Comparison of ENCODE assay signal across 15 cellular contexts in genomic region chr12:22110176-22110575, GRCh38.
DNase-seq lines count a peak whose midpoint lies in the region; ATAC-seq, FAIRE-seq and TF ChIP-seq lines count a peak whose summit lies in the region.
"Had no signal": no experiment of that assay in that cellular context is flagged by ENCODE, and none has a peak within 500 bp of the region (broad histone marks: within the 10 kb centered on the region; RNA-seq: fewer than 3 reads in every experiment).

No MANE protein-coding gene starts in this region.

- no peaks in the 10 kb centered on the region for H4K20me1 ChIP-seq in OCI-LY3 (ENCODE audit: insufficient read depth, low read length)

- no peaks in the 10 kb centered on the region for H3K4me1 ChIP-seq in OCI-LY3 (ENCODE audit: low read length)

- no peak overlapping the region for H3K4me2 ChIP-seq in OCI-LY3 (ENCODE audit: low read length)
- H3K4me2 ChIP-seq: KMS-11 had no signal

- ATAC-seq in activated CD8-positive, alpha-beta memory T cell treated with anti-CD3 and anti-CD28 coated beads, Interleukin-2, amount 10 ng/mL, durations not matched to agents 7 days and 5 days, result peak; percentile 55
- no peak for ATAC-seq in CD4-positive, alpha-beta T cell (ENCODE audit: poor library complexity)
- ATAC-seq in activated naive CD8-positive, alpha-beta T cell treated with anti-CD3 and anti-CD28 coated beads, Interleukin-2, amount 10 ng/mL, durations not matched to agents 7 days and 5 days (ENCODE audit: low read depth), result peak; percentile 36

- H2AFZ ChIP-seq in OCI-LY3 (ENCODE audit: low read depth, low read length), result 0 out of 2 replicates have a peak overlapping the region, but pooled peaks have one; percentile 4

- H3K4me1 Mint-ChIP-seq in activated CD8-positive, alpha-beta memory T cell treated with anti-CD3 and anti-CD28 coated beads, Interleukin-2, amount 10 ng/mL, durations not matched to agents 7 days and 5 days, result peaks cover 14% of the 10 kb centered on the region
- H3K4me1 Mint-ChIP-seq in CD4-positive, alpha-beta T cell (ENCODE audit: low read depth), result peaks cover 25% of the 10 kb centered on the region
- H3K4me1 Mint-ChIP-seq in activated naive CD8-positive, alpha-beta T cell treated with anti-CD3 and anti-CD28 coated beads, Interleukin-2, amount 10 ng/mL, durations not matched to agents 7 days and 5 days, result peaks cover 16% of the 10 kb centered on the region
- H3K4me1 Mint-ChIP-seq: H9 had no signal

- H3K27ac Mint-ChIP-seq in activated CD8-positive, alpha-beta memory T cell treated with anti-CD3 and anti-CD28 coated beads, Interleukin-2, amount 10 ng/mL, durations not matched to agents 7 days and 5 days, result peak overlapping the region; percentile 60
- H3K27ac Mint-ChIP-seq in CD4-positive, alpha-beta T cell, result peak overlapping the region; percentile 82
- peak overlapping the region; percentile 66 for H3K27ac Mint-ChIP-seq in activated naive CD8-positive, alpha-beta T cell treated with anti-CD3 and anti-CD28 coated beads, Interleukin-2, amount 10 ng/mL, durations not matched to agents 7 days and 5 days
- H3K27ac Mint-ChIP-seq: H9 had no signal

- no peaks in the 10 kb centered on the region for H3K36me3 ChIP-seq in OCI-LY3 (replicated peaks; ENCODE audit: low read depth, low read length)

- CTCF ChIA-PET in activated CD8-positive, alpha-beta memory T cell treated with anti-CD3 and anti-CD28 coated beads, Interleukin-2, amount 10 ng/mL, durations not matched to agents 7 days and 5 days (lab: Charles Lee), result interaction anchor here (1.1 to 1.4 kb wide), 2 partner anchors 9 to 50 kb away, joined by 3 read pairs; no protein-coding TSS in a partner anchor
- CTCF ChIA-PET in CD4-positive, alpha-beta T cell (lab: Charles Lee), result interaction anchor here (1.2 kb wide), 1 partner anchor 17 kb away, joined by 3 read pairs; no protein-coding TSS in a partner anchor

- peaks cover 3% of the 10 kb centered on the region for H3K9me3 Mint-ChIP-seq in activated CD8-positive, alpha-beta memory T cell treated with anti-CD3 and anti-CD28 coated beads, Interleukin-2, amount 10 ng/mL, durations not matched to agents 7 days and 5 days (ENCODE audit: low read depth)
- peaks cover 5% of the 10 kb centered on the region for H3K9me3 Mint-ChIP-seq in CD4-positive, alpha-beta T cell
- peaks cover 14% of the 10 kb centered on the region for H3K9me3 Mint-ChIP-seq in activated naive CD8-positive, alpha-beta T cell treated with anti-CD3 and anti-CD28 coated beads, Interleukin-2, amount 10 ng/mL, durations not matched to agents 7 days and 5 days

- no peak overlapping the region for H3K27ac ChIP-seq in CD4-positive, alpha-beta T cell (ENCODE audit: low read depth, low read length)
- H3K27ac ChIP-seq in OCI-LY3 (ENCODE audit: low read length), result no peak overlapping the region
- H3K27ac ChIP-seq: C4-2B, KMS-11 had no signal

- no peak overlapping the region for H3K4me3 ChIP-seq in OCI-LY3 (ENCODE audit: low read length)

- H3K27me3 Mint-ChIP-seq in activated CD8-positive, alpha-beta memory T cell treated with anti-CD3 and anti-CD28 coated beads, Interleukin-2, amount 10 ng/mL, durations not matched to agents 7 days and 5 days, result no peaks in the 10 kb centered on the region
- no peaks in the 10 kb centered on the region for H3K27me3 Mint-ChIP-seq in CD4-positive, alpha-beta T cell
- H3K27me3 Mint-ChIP-seq in activated naive CD8-positive, alpha-beta T cell treated with anti-CD3 and anti-CD28 coated beads, Interleukin-2, amount 10 ng/mL, durations not matched to agents 7 days and 5 days, result no peaks in the 10 kb centered on the region

- intact Hi-C loops in CD4-positive, alpha-beta T cell (cut with DNase I, micrococcal nuclease), result no loop called here

- no peak for FAIRE-seq in frontal cortex (lab: Jason Lieb, UNC)

- H3K36me3 Mint-ChIP-seq in activated CD8-positive, alpha-beta memory T cell treated with anti-CD3 and anti-CD28 coated beads, Interleukin-2, amount 10 ng/mL, durations not matched to agents 7 days and 5 days, result peaks cover 6% of the 10 kb centered on the region
- H3K36me3 Mint-ChIP-seq in CD4-positive, alpha-beta T cell (ENCODE audit: low read depth), result no peaks in the 10 kb centered on the region
- peaks cover 8% of the 10 kb centered on the region for H3K36me3 Mint-ChIP-seq in activated naive CD8-positive, alpha-beta T cell treated with anti-CD3 and anti-CD28 coated beads, Interleukin-2, amount 10 ng/mL, durations not matched to agents 7 days and 5 days

- no peak for TF ChIP-seq CTCF in CD4-positive, alpha-beta T cell (IDR thresholded peaks at IDR 0.05)
- TF ChIP-seq CTCF in OCI-LY3 (IDR thresholded peaks at IDR 0.05; ENCODE audit: low read depth, low read length), result no peak

- no peak overlapping the region for H3K9ac ChIP-seq in OCI-LY3 (ENCODE audit: low read length)
- H3K9ac ChIP-seq: KMS-11 had no signal

- no peaks in the 10 kb centered on the region for H3K27me3 ChIP-seq in CD4-positive, alpha-beta T cell (ENCODE audit: control insufficient read depth, insufficient read depth, low read length)
- H3K27me3 ChIP-seq in OCI-LY3 (ENCODE audit: low read depth, low read length), result no peaks in the 10 kb centered on the region

- no peaks in the 10 kb centered on the region for H3K9me3 ChIP-seq in CD4-positive, alpha-beta T cell (ENCODE audit: control insufficient read depth, low read length)
- no peaks in the 10 kb centered on the region for H3K9me3 ChIP-seq in OCI-LY3 (ENCODE audit: insufficient read depth, low read length)

- peak overlapping the region; percentile 2 for H3K4me3 Mint-ChIP-seq in activated CD8-positive, alpha-beta memory T cell treated with anti-CD3 and anti-CD28 coated beads, Interleukin-2, amount 10 ng/mL, durations not matched to agents 7 days and 5 days
- H3K4me3 Mint-ChIP-seq in CD4-positive, alpha-beta T cell, result no peak overlapping the region
- H3K4me3 Mint-ChIP-seq in activated naive CD8-positive, alpha-beta T cell treated with anti-CD3 and anti-CD28 coated beads, Interleukin-2, amount 10 ng/mL, durations not matched to agents 7 days and 5 days, result no peak overlapping the region
- H3K4me3 Mint-ChIP-seq: H9 had no signal

- no peak for DNase-seq in activated CD8-positive, alpha-beta memory T cell treated with anti-CD3 and anti-CD28 coated beads, Interleukin-2, amount 10 ng/mL, durations not matched to agents 7 days and 5 days
- no peak for DNase-seq in activated CD8-positive, alpha-beta memory T cell treated with anti-CD3 and anti-CD28 coated beads for 24 hours
- no peak for DNase-seq in CD4-positive, alpha-beta T cell
- no peak for DNase-seq in activated naive CD8-positive, alpha-beta T cell treated with anti-CD3 and anti-CD28 coated beads, Interleukin-2, amount 10 ng/mL, durations not matched to agents 7 days and 5 days
- DNase-seq in NCI-H1417 treated with DMSO at 0.1 percent for 48 hours (lab: John Stamatoyannopoulos, UW) (no peak), frontal cortex (ENCODE audit: low spot score in 2 of 2) (no peak)
- DNase-seq: H9, NCI-H1048, NCI-H146, NCI-H2081 treated with DMSO at 0.1 percent for 48 hours, NCI-H510A, NCI-H82 had no signal

- H3K79me2 ChIP-seq in OCI-LY3 (ENCODE audit: low read length), result no peaks in the 10 kb centered on the region

- POLR2A ChIA-PET in CD4-positive, alpha-beta T cell (lab: Charles Lee), result no interaction called here
- POLR2A ChIA-PET in activated naive CD8-positive, alpha-beta T cell treated with anti-CD3 and anti-CD28 coated beads, Interleukin-2, amount 10 ng/mL, durations not matched to agents 7 days and 5 days (lab: Charles Lee), result no interaction called here
